1 cellular context compared by ENCODE assay signal in the genomic region with DNA sequence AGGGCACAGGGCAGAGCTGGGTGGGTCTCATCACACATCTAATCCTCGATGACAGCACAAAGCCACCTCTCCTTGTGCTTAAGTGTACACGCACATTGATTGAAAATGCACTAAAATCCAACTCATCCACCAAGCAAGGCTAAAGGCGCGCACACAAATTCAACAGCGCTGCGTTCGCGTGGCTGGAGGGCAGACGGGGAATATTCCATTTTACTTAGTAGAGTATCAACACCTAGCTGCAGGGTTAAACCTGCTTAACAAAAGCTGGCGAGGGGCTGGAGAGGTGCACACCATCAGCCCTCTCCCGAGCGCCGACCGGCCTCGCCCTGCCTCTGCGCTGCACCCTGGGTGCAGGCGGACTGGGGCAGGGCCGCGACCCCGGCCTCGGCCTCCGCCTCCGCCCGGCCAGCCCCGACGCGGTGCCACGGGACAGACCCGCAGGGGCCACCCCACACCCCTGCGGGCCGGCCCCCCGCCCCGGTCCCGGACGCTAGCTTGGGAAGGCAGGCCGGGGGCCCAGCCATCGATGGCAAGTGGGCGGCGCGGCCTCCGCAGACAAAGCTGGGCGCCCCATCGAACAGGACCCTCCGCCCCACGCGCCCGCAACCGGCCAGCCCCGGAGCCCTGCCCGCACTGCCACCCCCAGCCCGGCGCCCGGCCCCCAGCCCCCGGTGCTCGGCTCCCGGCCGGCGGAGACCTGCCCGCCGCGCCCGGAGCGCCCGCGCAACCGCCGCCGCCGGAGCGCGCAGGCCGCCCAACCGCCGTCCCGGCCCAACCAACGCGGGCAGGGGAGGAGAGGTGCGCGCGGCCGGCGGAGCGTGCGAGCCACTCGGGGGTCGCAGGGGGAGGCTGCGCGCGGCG.
TF ChIP-seq lines count a peak whose summit lies in the region.

No MANE protein-coding gene starts in this region.

TF ChIP-seq in WTC11, 78 proteins besides CTCF, POLR2A, EP300 and RAD21 (continued from another document):
- TF ChIP-seq, protein P1, sequence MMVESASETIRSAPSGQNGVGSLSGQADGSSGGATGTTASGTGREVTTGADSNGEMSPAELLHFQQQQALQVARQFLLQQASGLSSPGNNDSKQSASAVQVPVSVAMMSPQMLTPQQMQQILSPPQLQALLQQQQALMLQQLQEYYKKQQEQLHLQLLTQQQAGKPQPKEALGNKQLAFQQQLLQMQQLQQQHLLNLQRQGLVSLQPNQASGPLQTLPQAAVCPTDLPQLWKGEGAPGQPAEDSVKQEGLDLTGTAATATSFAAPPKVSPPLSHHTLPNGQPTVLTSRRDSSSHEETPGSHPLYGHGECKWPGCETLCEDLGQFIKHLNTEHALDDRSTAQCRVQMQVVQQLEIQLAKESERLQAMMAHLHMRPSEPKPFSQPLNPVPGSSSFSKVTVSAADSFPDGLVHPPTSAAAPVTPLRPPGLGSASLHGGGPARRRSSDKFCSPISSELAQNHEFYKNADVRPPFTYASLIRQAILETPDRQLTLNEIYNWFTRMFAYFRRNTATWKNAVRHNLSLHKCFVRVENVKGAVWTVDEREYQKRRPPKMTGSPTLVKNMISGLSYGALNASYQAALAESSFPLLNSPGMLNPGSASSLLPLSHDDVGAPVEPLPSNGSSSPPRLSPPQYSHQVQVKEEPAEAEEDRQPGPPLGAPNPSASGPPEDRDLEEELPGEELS (CRISPR knock-in tag; IDR thresholded peaks at IDR 0.05), result 0 out of 2 replicates have a peak, but pooled peaks have one; percentile 65
- no peak for TF ChIP-seq RORB (CRISPR knock-in tag; IDR thresholded peaks at IDR 0.05)
- TF ChIP-seq SMAD4 (CRISPR knock-in tag; IDR thresholded peaks at IDR 0.05), result no peak
- TF ChIP-seq, protein P2, sequence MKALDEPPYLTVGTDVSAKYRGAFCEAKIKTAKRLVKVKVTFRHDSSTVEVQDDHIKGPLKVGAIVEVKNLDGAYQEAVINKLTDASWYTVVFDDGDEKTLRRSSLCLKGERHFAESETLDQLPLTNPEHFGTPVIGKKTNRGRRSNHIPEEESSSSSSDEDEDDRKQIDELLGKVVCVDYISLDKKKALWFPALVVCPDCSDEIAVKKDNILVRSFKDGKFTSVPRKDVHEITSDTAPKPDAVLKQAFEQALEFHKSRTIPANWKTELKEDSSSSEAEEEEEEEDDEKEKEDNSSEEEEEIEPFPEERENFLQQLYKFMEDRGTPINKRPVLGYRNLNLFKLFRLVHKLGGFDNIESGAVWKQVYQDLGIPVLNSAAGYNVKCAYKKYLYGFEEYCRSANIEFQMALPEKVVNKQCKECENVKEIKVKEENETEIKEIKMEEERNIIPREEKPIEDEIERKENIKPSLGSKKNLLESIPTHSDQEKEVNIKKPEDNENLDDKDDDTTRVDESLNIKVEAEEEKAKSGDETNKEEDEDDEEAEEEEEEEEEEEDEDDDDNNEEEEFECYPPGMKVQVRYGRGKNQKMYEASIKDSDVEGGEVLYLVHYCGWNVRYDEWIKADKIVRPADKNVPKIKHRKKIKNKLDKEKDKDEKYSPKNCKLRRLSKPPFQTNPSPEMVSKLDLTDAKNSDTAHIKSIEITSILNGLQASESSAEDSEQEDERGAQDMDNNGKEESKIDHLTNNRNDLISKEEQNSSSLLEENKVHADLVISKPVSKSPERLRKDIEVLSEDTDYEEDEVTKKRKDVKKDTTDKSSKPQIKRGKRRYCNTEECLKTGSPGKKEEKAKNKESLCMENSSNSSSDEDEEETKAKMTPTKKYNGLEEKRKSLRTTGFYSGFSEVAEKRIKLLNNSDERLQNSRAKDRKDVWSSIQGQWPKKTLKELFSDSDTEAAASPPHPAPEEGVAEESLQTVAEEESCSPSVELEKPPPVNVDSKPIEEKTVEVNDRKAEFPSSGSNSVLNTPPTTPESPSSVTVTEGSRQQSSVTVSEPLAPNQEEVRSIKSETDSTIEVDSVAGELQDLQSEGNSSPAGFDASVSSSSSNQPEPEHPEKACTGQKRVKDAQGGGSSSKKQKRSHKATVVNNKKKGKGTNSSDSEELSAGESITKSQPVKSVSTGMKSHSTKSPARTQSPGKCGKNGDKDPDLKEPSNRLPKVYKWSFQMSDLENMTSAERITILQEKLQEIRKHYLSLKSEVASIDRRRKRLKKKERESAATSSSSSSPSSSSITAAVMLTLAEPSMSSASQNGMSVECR (CRISPR knock-in tag; IDR thresholded peaks at IDR 0.05; ENCODE audit: borderline replicate concordance), result no peak
- TF ChIP-seq ZNF263 (CRISPR knock-in tag; IDR thresholded peaks at IDR 0.05; ENCODE audit: low read depth), result no peak
- TF ChIP-seq SOX15 (CRISPR knock-in tag; IDR thresholded peaks at IDR 0.05), result no peak
- TF ChIP-seq IRF2 (CRISPR knock-in tag; IDR thresholded peaks at IDR 0.05; ENCODE audit: borderline replicate concordance, low read depth), result 0 out of 2 replicates have a peak, but pooled peaks have one; percentile 50
- TF ChIP-seq, protein P3, sequence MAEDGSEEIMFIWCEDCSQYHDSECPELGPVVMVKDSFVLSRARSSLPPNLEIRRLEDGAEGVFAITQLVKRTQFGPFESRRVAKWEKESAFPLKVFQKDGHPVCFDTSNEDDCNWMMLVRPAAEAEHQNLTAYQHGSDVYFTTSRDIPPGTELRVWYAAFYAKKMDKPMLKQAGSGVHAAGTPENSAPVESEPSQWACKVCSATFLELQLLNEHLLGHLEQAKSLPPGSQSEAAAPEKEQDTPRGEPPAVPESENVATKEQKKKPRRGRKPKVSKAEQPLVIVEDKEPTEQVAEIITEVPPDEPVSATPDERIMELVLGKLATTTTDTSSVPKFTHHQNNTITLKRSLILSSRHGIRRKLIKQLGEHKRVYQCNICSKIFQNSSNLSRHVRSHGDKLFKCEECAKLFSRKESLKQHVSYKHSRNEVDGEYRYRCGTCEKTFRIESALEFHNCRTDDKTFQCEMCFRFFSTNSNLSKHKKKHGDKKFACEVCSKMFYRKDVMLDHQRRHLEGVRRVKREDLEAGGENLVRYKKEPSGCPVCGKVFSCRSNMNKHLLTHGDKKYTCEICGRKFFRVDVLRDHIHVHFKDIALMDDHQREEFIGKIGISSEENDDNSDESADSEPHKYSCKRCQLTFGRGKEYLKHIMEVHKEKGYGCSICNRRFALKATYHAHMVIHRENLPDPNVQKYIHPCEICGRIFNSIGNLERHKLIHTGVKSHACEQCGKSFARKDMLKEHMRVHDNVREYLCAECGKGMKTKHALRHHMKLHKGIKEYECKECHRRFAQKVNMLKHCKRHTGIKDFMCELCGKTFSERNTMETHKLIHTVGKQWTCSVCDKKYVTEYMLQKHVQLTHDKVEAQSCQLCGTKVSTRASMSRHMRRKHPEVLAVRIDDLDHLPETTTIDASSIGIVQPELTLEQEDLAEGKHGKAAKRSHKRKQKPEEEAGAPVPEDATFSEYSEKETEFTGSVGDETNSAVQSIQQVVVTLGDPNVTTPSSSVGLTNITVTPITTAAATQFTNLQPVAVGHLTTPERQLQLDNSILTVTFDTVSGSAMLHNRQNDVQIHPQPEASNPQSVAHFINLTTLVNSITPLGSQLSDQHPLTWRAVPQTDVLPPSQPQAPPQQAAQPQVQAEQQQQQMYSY (CRISPR knock-in tag; IDR thresholded peaks at IDR 0.05), result no peak
- no peak for TF ChIP-seq CREM (CRISPR knock-in tag; IDR thresholded peaks at IDR 0.05)
- TF ChIP-seq FOXK1 (CRISPR knock-in tag; IDR thresholded peaks at IDR 0.05), result 0 out of 2 replicates have a peak, but pooled peaks have one; percentile 10
- TF ChIP-seq CBFB (CRISPR knock-in tag; IDR thresholded peaks at IDR 0.05; ENCODE audit: low read depth), result peak; percentile 65; the same call in 1 of the 2 replicates
TF ChIP-seq in WTC11: peak in this region for 8.
